In the genomic region with DNA sequence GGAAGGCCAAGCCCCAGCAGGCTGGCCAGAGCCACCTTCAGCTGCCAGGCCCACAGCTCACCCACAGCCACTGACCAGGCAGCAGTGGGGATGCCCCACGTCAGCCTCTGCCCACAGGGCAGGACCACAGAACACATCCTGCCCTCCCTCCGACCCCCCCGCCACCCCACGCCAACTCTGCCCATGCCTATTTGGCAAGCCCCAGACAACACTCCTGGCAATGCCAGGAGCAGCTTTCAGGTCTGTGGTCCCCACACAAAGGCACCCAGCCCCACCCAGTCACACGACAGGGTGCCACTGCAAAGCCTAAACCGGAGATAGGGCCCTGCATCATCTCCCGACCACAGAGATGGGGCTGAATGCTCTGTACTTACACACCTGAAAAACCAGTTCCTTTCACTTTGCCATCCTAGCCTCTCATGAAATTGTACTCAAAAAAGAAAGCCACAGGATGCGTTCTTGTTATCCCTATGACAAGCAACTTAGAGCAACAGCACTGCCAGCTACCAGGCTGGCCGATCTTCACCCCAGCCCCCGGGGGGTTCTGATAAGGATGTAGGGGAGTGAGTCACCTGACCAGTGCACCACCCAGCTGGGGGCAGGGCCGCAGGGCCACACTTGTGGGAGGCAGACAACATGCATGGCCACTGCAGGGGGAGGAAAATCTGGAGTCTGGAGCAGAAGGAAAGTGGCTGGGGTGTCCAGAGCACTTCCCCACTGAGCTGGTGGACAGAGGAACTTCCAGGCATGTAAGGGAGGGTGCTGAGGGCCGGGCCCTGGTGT, we compare ENCODE assay signal across 11 cellular contexts. TPM values are rescaled to one million over a fixed set of nuclear protein-coding genes. Genes with fewer than 3 reads are reported as not detected.
DNase-seq lines count a peak whose midpoint lies in the region; ATAC-seq and TF ChIP-seq lines count a peak whose summit lies in the region.
"Had no signal": no experiment of that assay in that cellular context is flagged by ENCODE, and none has a peak within 500 bp of the region (broad histone marks: within the 10 kb centered on the region; RNA-seq: fewer than 3 reads in every experiment).

No MANE protein-coding gene starts in this region.

- H3K4me3 Mint-ChIP-seq in CD8-positive, alpha-beta T cell, result peak overlapping the region; percentile 68

- H3K27ac ChIP-seq in CD8-positive, alpha-beta T cell (ENCODE audit: low read depth, low read length), result peak overlapping the region; percentile 79
- H3K27ac ChIP-seq in WERI-Rb-1, result peak overlapping the region; percentile 44

- peaks cover 30% of the 10 kb centered on the region for H3K4me1 ChIP-seq in CD8-positive, alpha-beta T cell (ENCODE audit: insufficient read depth, low read length)

- H3K36me3 Mint-ChIP-seq in CD8-positive, alpha-beta T cell, result peaks cover 18% of the 10 kb centered on the region

- peak; percentile 26 to 84 (median 53) for DNase-seq in CD8-positive, alpha-beta T cell
- DNase-seq in HPDE6-E6E7 (ENCODE audit: extremely low spot score), result peak; percentile 38
- DNase-seq in WERI-Rb-1, result peak; percentile 13
- DNase-seq in fibroblast of mammary gland (ENCODE audit: low read depth), result peak; percentile 4
- DNase-seq in posterior vena cava (ENCODE audit: low spot score), result no peak
- no peak for DNase-seq in NCI-H82 treated with DMSO at 0.1 percent for 48 hours (lab: John Stamatoyannopoulos, UW; ENCODE audit: unreplicated experiment)
- DNase-seq in HCEC 1CT, result no peak

- no peaks in the 10 kb centered on the region for H3K27me3 ChIP-seq in CD8-positive, alpha-beta T cell (ENCODE audit: insufficient read depth, low read length)
- no peaks in the 10 kb centered on the region for H3K27me3 ChIP-seq in WERI-Rb-1 (ENCODE audit: insufficient read depth, low read depth, severe bottlenecking)

- H3K36me3 ChIP-seq in CD8-positive, alpha-beta T cell (ENCODE audit: insufficient read depth, low read length), result peaks cover 8% of the 10 kb centered on the region
- H3K36me3 ChIP-seq in WERI-Rb-1, result peaks cover 12% of the 10 kb centered on the region

- POLR2A ChIA-PET in CD8-positive, alpha-beta T cell (lab: Charles Lee), result no interaction called here

- CTCF ChIA-PET in CD8-positive, alpha-beta T cell (lab: Charles Lee), result interaction anchor here (0.9 to 1.4 kb wide), 3 partner anchors 23 to 256 kb away, joined by 3 to 7 read pairs (median 5); no protein-coding TSS in a partner anchor

- intact Hi-C loops in CD8-positive, alpha-beta T cell (cut with DNase I, micrococcal nuclease), result loop anchor here in 1 of 2 experiments (5.0 kb wide), 1 partner anchor 163 kb away; a partner anchor contains a TSS
- intact Hi-C loops in posterior vena cava (cut with DNase I), result no loop called here

- peak overlapping the region; percentile 98 for H3K27ac Mint-ChIP-seq in CD8-positive, alpha-beta T cell

- no peaks in the 10 kb centered on the region for H3K27me3 Mint-ChIP-seq in CD8-positive, alpha-beta T cell (ENCODE audit: low read depth)

- peak; percentile 97 for ATAC-seq in CD8-positive, alpha-beta T cell
- ATAC-seq in HG03159 (IDR thresholded peaks at IDR 0.05; ENCODE audit: unreplicated experiment), result no peak

- H3K9me3 Mint-ChIP-seq in CD8-positive, alpha-beta T cell, result no peaks in the 10 kb centered on the region

- H3K9me3 ChIP-seq in CD8-positive, alpha-beta T cell (ENCODE audit: low read length), result no peaks in the 10 kb centered on the region
- peaks cover 3% of the 10 kb centered on the region for H3K9me3 ChIP-seq in WERI-Rb-1 (ENCODE audit: severe bottlenecking)

- H3K4me1 Mint-ChIP-seq in CD8-positive, alpha-beta T cell (ENCODE audit: low read depth), result peaks cover 17% of the 10 kb centered on the region

- peak overlapping the region; percentile 36 for H3K4me3 ChIP-seq in CD8-positive, alpha-beta T cell (ENCODE audit: low read depth, low read length)
- H3K4me3 ChIP-seq in WERI-Rb-1 (ENCODE audit: low read depth, low read length), result no peak overlapping the region
- no peak overlapping the region for H3K4me3 ChIP-seq in fibroblast of mammary gland (ENCODE audit: control insufficient read depth, low read depth, low read length)

- no peak for TF ChIP-seq CTCF in CD8-positive, alpha-beta T cell (IDR thresholded peaks at IDR 0.05)
- TF ChIP-seq CTCF in WERI-Rb-1 (IDR thresholded peaks at IDR 0.05; ENCODE audit: low read depth, low read length) (no peak), fibroblast of mammary gland (conservative IDR thresholded peaks at IDR 0.05; ENCODE audit: control insufficient read depth, insufficient read depth, low read depth, low read length) (no peak)

RNA-seq across cellular contexts. Expression of a gene that starts 36.2 kb away (rescaled TPM):
- total RNA-seq in CD8-positive, alpha-beta T cell, result 10 to 100 TPM; 88.8 to 89.1 TPM
- total RNA-seq in posterior vena cava, result 10 to 100 TPM; 72.6 to 75.6 TPM

RNA-seq across cellular contexts. Expression of a gene that starts 52.4 kb away (rescaled TPM):
- total RNA-seq in CD8-positive, alpha-beta T cell, result 10 to 100 TPM; 84.7 to 87.3 TPM
- 10 to 100 TPM; 53.5 to 58.3 TPM for total RNA-seq in posterior vena cava

RNA-seq across cellular contexts. Expression of a gene that starts 54.0 kb away (rescaled TPM):
- total RNA-seq in CD8-positive, alpha-beta T cell, result not detected
- under 1 TPM; 0.14 to 0.48 TPM for total RNA-seq in posterior vena cava
- total RNA-seq: activated CD8-positive, alpha-beta memory T cell treated with anti-CD3 and anti-CD28 coated beads for 36 hours; HT1080; temporal lobe had no signal

Comparison
In these comparisons a context has a peak if more than half of its experiments do, and no peak if none do; other contexts are left out.
1. DNase-seq: peak in CD8-positive, alpha-beta T cell (7 of 7), HPDE6-E6E7 (single experiment), WERI-Rb-1 (single experiment) and fibroblast of mammary gland (single experiment); none in posterior vena cava (single experiment), NCI-H82 treated with DMSO at 0.1 percent for 48 hours (single experiment) and HCEC 1CT (single experiment).